Comparison of ENCODE assay signal across 18 cellular contexts in the genomic region with DNA sequence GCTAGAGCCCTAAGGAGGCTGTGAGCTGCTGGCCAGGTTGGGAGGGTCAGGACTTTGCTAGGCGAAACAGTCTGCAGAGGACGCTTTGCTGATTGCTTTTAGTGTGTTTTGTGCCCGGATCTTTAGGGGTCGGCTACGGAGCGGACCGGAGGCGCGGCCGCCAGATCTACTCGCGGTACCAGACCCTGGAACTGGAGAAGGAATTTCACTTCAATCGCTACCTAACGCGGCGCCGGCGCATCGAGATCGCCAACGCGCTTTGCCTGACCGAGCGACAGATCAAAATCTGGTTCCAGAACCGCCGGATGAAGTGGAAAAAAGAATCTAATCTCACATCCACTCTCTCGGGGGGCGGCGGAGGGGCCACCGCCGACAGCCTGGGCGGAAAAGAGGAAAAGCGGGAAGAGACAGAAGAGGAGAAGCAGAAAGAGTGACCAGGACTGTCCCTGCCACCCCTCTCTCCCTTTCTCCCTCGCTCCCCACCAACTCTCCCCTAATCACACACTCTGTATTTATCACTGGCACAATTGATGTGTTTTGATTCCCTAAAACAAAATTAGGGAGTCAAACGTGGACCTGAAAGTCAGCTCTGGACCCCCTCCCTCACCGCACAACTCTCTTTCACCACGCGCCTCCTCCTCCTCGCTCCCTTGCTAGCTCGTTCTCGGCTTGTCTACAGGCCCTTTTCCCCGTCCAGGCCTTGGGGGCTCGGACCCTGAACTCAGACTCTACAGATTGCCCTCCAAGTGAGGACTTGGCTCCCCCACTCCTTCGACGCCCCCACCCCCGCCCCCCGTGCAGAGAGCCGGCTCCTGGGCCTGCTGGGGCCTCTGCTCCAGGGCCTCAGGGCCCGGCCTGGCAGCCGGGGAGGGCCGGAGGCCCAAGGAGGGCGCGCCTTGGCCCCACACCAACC. TPM values are rescaled to one million over a fixed set of nuclear protein-coding genes. Genes with fewer than 3 reads are reported as not detected.
A peak's percentile ranks its signal among the peaks of the same experiment; 100 is the strongest.
DNase-seq lines count a peak whose midpoint lies in the region; ATAC-seq, FAIRE-seq and TF ChIP-seq lines count a peak whose summit lies in the region.
"Had no signal": no experiment of that assay in that cellular context is flagged by ENCODE, and none has a peak within 500 bp of the region (broad histone marks: within the 10 kb centered on the region; RNA-seq: fewer than 3 reads in every experiment).

No MANE protein-coding gene starts in this region.

- no peak for TF ChIP-seq CTCF in adrenal gland (IDR thresholded peaks at IDR 0.05)
- no peak for TF ChIP-seq CTCF in kidney (IDR thresholded peaks at IDR 0.05; ENCODE audit: borderline replicate concordance, extremely low read depth, insufficient read depth)
- no peak for TF ChIP-seq CTCF in spleen (IDR thresholded peaks at IDR 0.05 in 8 of 11, conservative IDR thresholded peaks at IDR 0.05 in 3 of 11)

- H3K9me3 ChIP-seq in adrenal gland (replicated peaks in 1 of 3) (no peaks in the 10 kb centered on the region), kidney (ENCODE audit: control insufficient read depth in 1 of 2, low read length in 2 of 2) (no peaks in the 10 kb centered on the region), spleen (peaks cover 0 to 11% (median 5%) of the 10 kb centered on the region in 8 donors)

- peaks cover 99% of the 10 kb centered on the region for H3K27me3 ChIP-seq in H7 (ENCODE audit: control insufficient read depth, insufficient read depth, low read length)
- no peaks in the 10 kb centered on the region for H3K27me3 ChIP-seq in adrenal gland
- peaks cover 17 to 100% (median 97%) of the 10 kb centered on the region in 7 donors for H3K27me3 ChIP-seq in spleen (replicated peaks in 1 of 7)

- no peak for FAIRE-seq in kidney (lab: Jason Lieb, UNC)
- FAIRE-seq: GM19239, urothelium cell line had no signal

- ATAC-seq in HG02571 (IDR thresholded peaks at IDR 0.05; ENCODE audit: unreplicated experiment) = no peak

- intact Hi-C loops in adrenal gland (cut with DNase I) (loop anchor here (5.0 to 10.0 kb wide), 2 partner anchors 105 to 163 kb away; no protein-coding TSS in a partner anchor), kidney (cut with DNase I) (loop anchor here (5.0 to 10.0 kb wide), 2 partner anchors 105 to 163 kb away; no protein-coding TSS in a partner anchor), spleen (cut with DNase I; ENCODE audit: low total_unique reads) (loop anchor here (5.0 kb wide), 1 partner anchor 163 kb away; no protein-coding TSS in a partner anchor)

- H3K27ac ChIP-seq in adrenal gland = peak overlapping the region in 4 of 5 donors; percentile 77 to 95 (median 86)
- H3K27ac ChIP-seq in kidney (ENCODE audit: low read depth in 2 of 2, low read length in 2 of 2) = no peak overlapping the region
- no peak overlapping the region for H3K27ac ChIP-seq in spleen
- H3K27ac ChIP-seq: coronary artery had no signal

- TF ChIP-seq POLR2A in adrenal gland (IDR thresholded peaks at IDR 0.05) (no peak), spleen (IDR thresholded peaks at IDR 0.05) (no peak)

- peak; percentile 77 for DNase-seq in H7
- DNase-seq in adrenal gland = peak in 1 of 7 donors; percentile 65
- peak; percentile 65 for DNase-seq in kidney
- DNase-seq in spleen = peak; percentile 56
- no peak for DNase-seq in putamen (ENCODE audit: low spot score)
- no peak for DNase-seq in glomerular visceral epithelial cell (ENCODE audit: extremely low spot score)
- DNase-seq: activated CD4-positive, CD25-positive, alpha-beta regulatory T cell treated with anti-CD3 and anti-CD28 coated beads, Interleukin-2, amount 50 U/mL, for 72 hours; activated CD8-positive, alpha-beta memory T cell treated with anti-CD3 and anti-CD28 coated beads, Interleukin-2, amount 50 U/mL, for 48 hours; CD4-positive, CD25-positive, alpha-beta regulatory T cell; mammary epithelial cell; NCI-H1417 treated with DMSO at 0.1 percent for 48 hours; NCI-H446; OCI-M1; stimulated activated CD8-positive, alpha-beta memory T cell treated with anti-CD3 and anti-CD28 coated beads, Interleukin-4, amount 100 ng/mL, for 48 hours had no signal

- no peak overlapping the region for H3K9ac ChIP-seq in kidney (ENCODE audit: low read length in 2 of 2)

- 23 to 36% (median 24%) methylated on average over 37 to 53 of the region's 53 CpGs for WGBS in adrenal gland, 4 donors
- 17 to 27% (median 23%) methylated on average over 47 to 53 of the region's 53 CpGs for WGBS in spleen, 5 donors

- no peaks in the 10 kb centered on the region for H3K36me3 ChIP-seq in H7 (replicated peaks; ENCODE audit: control insufficient read depth, insufficient read depth, low read length)
- H3K36me3 ChIP-seq in adrenal gland (replicated peaks in 1 of 2) = no peaks in the 10 kb centered on the region
- peaks cover 0 to 4% of the 10 kb centered on the region in 2 donors for H3K36me3 ChIP-seq in kidney (ENCODE audit: control insufficient read depth in 1 of 2, insufficient read depth in 2 of 2, low read length in 2 of 2)
- no peaks in the 10 kb centered on the region for H3K36me3 ChIP-seq in spleen

- H3K4me1 ChIP-seq in adrenal gland (replicated peaks in 1 of 2) (peaks cover 13 to 58% of the 10 kb centered on the region in 2 donors), kidney (ENCODE audit: control insufficient read depth in 1 of 2, insufficient read depth in 1 of 2, low read depth in 1 of 2, low read length in 2 of 2) (peaks cover 4 to 13% of the 10 kb centered on the region in 2 donors), spleen (peaks cover 5 to 65% (median 34%) of the 10 kb centered on the region in 6 donors)

- H3K4me3 ChIP-seq in H7 (ENCODE audit: insufficient read depth, low read depth, low read length) (no peak overlapping the region), adrenal gland (peak overlapping the region in 2 of 4 donors; percentile 7 to 58), kidney (ENCODE audit: low read length in 2 of 2) (no peak overlapping the region), spleen (peak overlapping the region in 1 of 8 donors; percentile 27)

RNA-seq across cellular contexts. Expression of a gene that starts 1.5 kb away (rescaled TPM):
- total RNA-seq in H7 (2014; rRNA removed; shearing (Covaris generic)) = not detected in 2 replicates
- total RNA-seq in adrenal gland (10 to 100 TPM in 4 of 8 donors, 1 to 10 TPM in 4; 1.5 to 20.3 (median 9.4) TPM), kidney (22.0 TPM), spleen (under 1 TPM in 4 of 7 donors, not detected in 3; 0.19 to 0.52 (median 0.34) TPM)
- polyA plus RNA-seq in adrenal gland (10 to 100 TPM; 19.9 to 23.1 (median 21.2) TPM), kidney (ENCODE audit: insufficient read depth, low read depth, low replicate concordance) (11.4 TPM), spleen (under 1 TPM in 2 of 3 donors, not detected in 1; 0.11 to 0.16 TPM)
- total RNA-seq: CD4-positive, CD25-positive, alpha-beta regulatory T cell had no signal
- polyA plus RNA-seq: CD4-positive, CD25-positive, alpha-beta regulatory T cell had no signal

RNA-seq across cellular contexts. Expression of a gene that starts 3.1 kb away (rescaled TPM):
- total RNA-seq in H7 (2014; rRNA removed; shearing (Covaris generic)) = not detected in 2 replicates
- total RNA-seq in adrenal gland = 1 to 10 TPM in 3 of 8 donors, under 1 TPM in 5; 0.36 to 1.9 (median 0.91) TPM
- 1 to 10 TPM in 1 of 3 donors, under 1 TPM in 2; 0.48 to 1.3 (median 0.51) TPM for polyA plus RNA-seq in adrenal gland
- 4.8 TPM for total RNA-seq in kidney
- 0.24 TPM for polyA plus RNA-seq in kidney (ENCODE audit: insufficient read depth, low read depth, low replicate concordance)
- total RNA-seq in spleen = not detected
- polyA plus RNA-seq in spleen = under 1 TPM in 1 of 3 donors, not detected in 2; 0.06 TPM
- total RNA-seq: CD4-positive, CD25-positive, alpha-beta regulatory T cell had no signal
- polyA plus RNA-seq: CD4-positive, CD25-positive, alpha-beta regulatory T cell had no signal

RNA-seq across cellular contexts. Expression of a gene that starts 21.0 kb away (rescaled TPM):
- not detected in 2 replicates for total RNA-seq in H7 (2014; rRNA removed; shearing (Covaris generic))
- total RNA-seq in adrenal gland (1 to 10 TPM; 1.8 to 8.3 (median 4.4) TPM), kidney (9.0 TPM), spleen (not detected)
- polyA plus RNA-seq in adrenal gland (1 to 10 TPM; 3.3 to 7.4 (median 3.4) TPM), kidney (ENCODE audit: insufficient read depth, low read depth, low replicate concordance) (2.1 TPM), spleen (under 1 TPM in 2 of 3 donors, not detected in 1; 0.04 to 0.10 TPM)
- total RNA-seq: CD4-positive, CD25-positive, alpha-beta regulatory T cell had no signal
- polyA plus RNA-seq: CD4-positive, CD25-positive, alpha-beta regulatory T cell had no signal

RNA-seq across cellular contexts. Expression of a gene that starts 23.9 kb away (rescaled TPM):
- not detected in 2 replicates for total RNA-seq in H7 (2014; rRNA removed; shearing (Covaris generic))
- total RNA-seq in adrenal gland (1 to 10 TPM in 6 of 8 donors, under 1 TPM in 2; 0.78 to 7.4 (median 3.5) TPM), kidney (24.5 TPM), spleen (1 to 10 TPM in 4 of 7 donors, under 1 TPM in 3; 0.68 to 2.1 (median 1.4) TPM)
- polyA plus RNA-seq in adrenal gland (1 to 10 TPM; 2.9 to 7.3 (median 3.0) TPM), kidney (ENCODE audit: insufficient read depth, low read depth, low replicate concordance) (13.9 TPM), spleen (1 to 10 TPM in 2 of 3 donors, under 1 TPM in 1; 0.49 to 2.6 (median 1.8) TPM)

RNA-seq across cellular contexts. Expression of a gene that starts 29.8 kb away (rescaled TPM):
- not detected in 2 replicates for total RNA-seq in H7 (2014; rRNA removed; shearing (Covaris generic))
- 1 to 10 TPM in 7 of 8 donors, not detected in 1; 1.2 to 5.6 (median 2.7) TPM for total RNA-seq in adrenal gland
- 10 to 100 TPM in 1 of 3 donors, 1 to 10 TPM in 2; 5.6 to 12.1 (median 7.3) TPM for polyA plus RNA-seq in adrenal gland
- total RNA-seq in kidney = 16.5 TPM
- polyA plus RNA-seq in kidney (ENCODE audit: insufficient read depth, low read depth, low replicate concordance) = 11.7 TPM
- not detected for total RNA-seq in spleen
- under 1 TPM in 1 of 3 donors, not detected in 2; 0.05 TPM for polyA plus RNA-seq in spleen
- total RNA-seq: CD4-positive, CD25-positive, alpha-beta regulatory T cell had no signal
- polyA plus RNA-seq: CD4-positive, CD25-positive, alpha-beta regulatory T cell had no signal

Comparison
In these comparisons a context has a peak if more than half of its experiments do, and no peak if none do; other contexts are left out.
1. DNase-seq: peak in H7 (single experiment), kidney (single experiment) and spleen (single experiment); none in putamen (single experiment) and glomerular visceral epithelial cell (single experiment).
2. H3K27ac ChIP-seq: peak in adrenal gland (4 of 5); none in kidney (0 of 2) and spleen (0 of 8).